In genomic region chr12:47033797-47034555, GRCh38 we compare ENCODE assay signal across 1 cellular context.
TF ChIP-seq lines count a peak whose summit lies in the region.

No MANE protein-coding gene starts in this region.

TF ChIP-seq in SK-N-SH treated with all-trans-retinoic acid at 6 μM for 48 hours, 23 proteins besides CTCF, POLR2A, EP300 and RAD21 (continued from another document):
- TF ChIP-seq POU6F1 (CRISPR knock-in tag; IDR thresholded peaks at IDR 0.05; ENCODE audit: borderline replicate concordance, low read depth) (no peak), ZFP3 (CRISPR knock-in tag; IDR thresholded peaks at IDR 0.05) (no peak), ZFP30 (CRISPR knock-in tag; IDR thresholded peaks at IDR 0.05) (no peak), CSRNP3 (CRISPR knock-in tag; IDR thresholded peaks at IDR 0.05) (no peak), ZNF8 (CRISPR knock-in tag; IDR thresholded peaks at IDR 0.05) (no peak), ARNTL (CRISPR knock-in tag; IDR thresholded peaks at IDR 0.05; ENCODE audit: borderline replicate concordance, low read depth) (no peak), SNAI2 (CRISPR knock-in tag; IDR thresholded peaks at IDR 0.05) (no peak), ZNF565 (CRISPR knock-in tag; conservative IDR thresholded peaks at IDR 0.05; ENCODE audit: low read depth) (no peak), BACH2 (CRISPR knock-in tag; IDR thresholded peaks at IDR 0.05; ENCODE audit: borderline replicate concordance) (no peak), RARB (CRISPR knock-in tag; IDR thresholded peaks at IDR 0.05) (no peak), CSDC2 (CRISPR knock-in tag; IDR thresholded peaks at IDR 0.05) (no peak)
